ENCODE assay signal across 8 cellular contexts in genomic region chr12:6828671-6829531, GRCh38. TPM values are rescaled to one million over a fixed set of nuclear protein-coding genes. Genes with fewer than 3 reads are reported as not detected.
DNase-seq lines count a peak whose midpoint lies in the region; ATAC-seq and TF ChIP-seq lines count a peak whose summit lies in the region.

No MANE protein-coding gene starts in this region.

- peak; percentile 32 for DNase-seq in EL
- DNase-seq in NCI-H146 (lab: John Stamatoyannopoulos, UW), result peak; percentile 78
- DNase-seq in activated T-cell treated with anti-CD3 and anti-CD28 coated beads, Interleukin-2, amount 50 U/mL, for 24 hours, result peak; percentile 73
- no peak for DNase-seq in esophagus muscularis mucosa (ENCODE audit: extremely low spot score)
- DNase-seq in natural killer cell, result no peak
- peak; percentile 53 to 59 for DNase-seq in uterus
- DNase-seq in NCI-H524 treated with DMSO at 0.1 percent for 48 hours (lab: John Stamatoyannopoulos, UW), result no peak

- H3K27me3 Mint-ChIP-seq in activated T-cell treated with anti-CD3 and anti-CD28 coated beads, Interleukin-2, amount 50 U/mL, for 24 hours, result peaks cover 57% of the 10 kb centered on the region
- peaks cover 61 to 63% of the 10 kb centered on the region in 2 donors for H3K27me3 Mint-ChIP-seq in natural killer cell (ENCODE audit: low read depth in 2 of 2)

- H3K9me3 ChIP-seq in esophagus muscularis mucosa (no peaks in the 10 kb centered on the region), uterus (no peaks in the 10 kb centered on the region)

- H3K36me3 ChIP-seq in esophagus muscularis mucosa (peaks cover 0 to 37% (median 16%) of the 10 kb centered on the region in 4 donors), uterus (no peaks in the 10 kb centered on the region)

- H3K4me3 Mint-ChIP-seq in activated T-cell treated with anti-CD3 and anti-CD28 coated beads, Interleukin-2, amount 50 U/mL, for 24 hours, result peak overlapping the region; percentile 78
- H3K4me3 Mint-ChIP-seq in natural killer cell, result peak overlapping the region; percentile 94

- intact Hi-C loops in esophagus muscularis mucosa (cut with DNase I) (loop anchor here (5.0 kb wide), 2 partner anchors 77 to 212 kb away; partner anchors contain the start of gene MLF2), natural killer cell (cut with micrococcal nuclease) (loop anchor here (5.0 kb wide), 1 partner anchor 77 kb away; the partner anchor contains the start of gene MLF2), uterus (cut with DNase I; ENCODE audit: low total_unique reads) (loop anchor here (10.0 kb wide), 1 partner anchor 74 kb away; the partner anchor contains the start of gene MLF2)

- no peak for TF ChIP-seq POLR2A in esophagus muscularis mucosa (IDR thresholded peaks at IDR 0.05; ENCODE audit: low read depth)
- peak; percentile 13 to 43 for TF ChIP-seq POLR2A in uterus (IDR thresholded peaks at IDR 0.05)

- WGBS in esophagus muscularis mucosa, result 1% methylated on average over 54 of the region's 89 CpGs

- peak overlapping the region; percentile 57 for H3K27ac Mint-ChIP-seq in activated T-cell treated with anti-CD3 and anti-CD28 coated beads, Interleukin-2, amount 50 U/mL, for 24 hours
- H3K27ac Mint-ChIP-seq in natural killer cell, result peak overlapping the region in 1 of 2 donors; percentile 73

- H3K36me3 Mint-ChIP-seq in activated T-cell treated with anti-CD3 and anti-CD28 coated beads, Interleukin-2, amount 50 U/mL, for 24 hours (ENCODE audit: low read depth), result no peaks in the 10 kb centered on the region
- H3K36me3 Mint-ChIP-seq in natural killer cell, result no peaks in the 10 kb centered on the region

- peaks cover 23% of the 10 kb centered on the region for H3K4me1 Mint-ChIP-seq in activated T-cell treated with anti-CD3 and anti-CD28 coated beads, Interleukin-2, amount 50 U/mL, for 24 hours (ENCODE audit: low read depth)
- peaks cover 20 to 33% of the 10 kb centered on the region in 2 donors for H3K4me1 Mint-ChIP-seq in natural killer cell

- TF ChIP-seq CTCF in esophagus muscularis mucosa (IDR thresholded peaks at IDR 0.05) (no peak), natural killer cell (IDR thresholded peaks at IDR 0.05) (no peak), uterus (IDR thresholded peaks at IDR 0.05) (no peak)

- ATAC-seq in natural killer cell (peak; percentile 53 to 59 (median 56)), GM21717 (IDR thresholded peaks at IDR 0.05; ENCODE audit: unreplicated experiment) (no peak)

- H3K4me3 ChIP-seq in esophagus muscularis mucosa (peak overlapping the region; percentile 80 to 95 (median 92)), uterus (peak overlapping the region; percentile 91 to 96)

- H3K4me1 ChIP-seq in esophagus muscularis mucosa, result peaks cover 24 to 54% (median 48%) of the 10 kb centered on the region in 4 donors
- H3K4me1 ChIP-seq in uterus, result peaks cover 5 to 6% of the 10 kb centered on the region in 2 donors

- no peak for TF ChIP-seq EP300 in esophagus muscularis mucosa (IDR thresholded peaks at IDR 0.05)

- no peaks in the 10 kb centered on the region for H3K9me3 Mint-ChIP-seq in activated T-cell treated with anti-CD3 and anti-CD28 coated beads, Interleukin-2, amount 50 U/mL, for 24 hours
- H3K9me3 Mint-ChIP-seq in natural killer cell, result no peaks in the 10 kb centered on the region

- H3K27ac ChIP-seq in esophagus muscularis mucosa (replicated peaks in 1 of 4) (peak overlapping the region; percentile 80 to 88 (median 88)), uterus (peak overlapping the region; percentile 90 to 97)

- H3K27me3 ChIP-seq in esophagus muscularis mucosa, result peaks cover 0 to 16% (median 0%) of the 10 kb centered on the region in 4 donors
- H3K27me3 ChIP-seq in uterus, result no peaks in the 10 kb centered on the region

RNA-seq across cellular contexts. Expression of gene P3H3, which starts 0.7 kb away (rescaled TPM):
- total RNA-seq in esophagus muscularis mucosa (10 to 100 TPM; 16.4 to 30.7 (median 26.8) TPM), natural killer cell (1 to 10 TPM in 1 of 3 donors, under 1 TPM in 1, not detected in 1; 0.72 to 1.8 TPM), uterus (10 to 100 TPM; 27.4 to 90.1 (median 59.9) TPM)

RNA-seq across cellular contexts. Expression of gene GPR162, which starts 7.3 kb away (rescaled TPM):
- total RNA-seq in esophagus muscularis mucosa (10 to 100 TPM in 2 of 4 donors, 1 to 10 TPM in 2; 3.7 to 12.1 (median 10.0) TPM), natural killer cell (1 to 10 TPM in 1 of 3 donors, under 1 TPM in 2; 0.39 to 2.1 (median 0.68) TPM), uterus (10 to 100 TPM in 1 of 4 donors, 1 to 10 TPM in 2, under 1 TPM in 1; 0.29 to 23.1 (median 3.4) TPM)

RNA-seq across cellular contexts. Expression of gene GNB3, which starts 11.8 kb away (rescaled TPM):
- 1 to 10 TPM in 1 of 4 donors, under 1 TPM in 3; 0.39 to 1.7 (median 0.46) TPM for total RNA-seq in esophagus muscularis mucosa
- not detected for total RNA-seq in natural killer cell
- total RNA-seq in uterus, result 10 to 100 TPM in 1 of 4 donors, 1 to 10 TPM in 1, under 1 TPM in 1, not detected in 1; under 0.01 to 18.3 (median 2.7) TPM

RNA-seq across cellular contexts. Expression of gene CDCA3, which starts 22.2 kb away (rescaled TPM):
- total RNA-seq in esophagus muscularis mucosa, result 1 to 10 TPM; 1.2 to 2.9 (median 1.5) TPM
- 1 to 10 TPM; 1.4 to 3.3 (median 1.4) TPM for total RNA-seq in natural killer cell
- total RNA-seq in uterus, result 1 to 10 TPM in 1 of 4 donors, under 1 TPM in 1, not detected in 2; 0.76 to 9.6 TPM

RNA-seq across cellular contexts. Expression of gene USP5, which starts 23.0 kb away (rescaled TPM):
- total RNA-seq in esophagus muscularis mucosa (10 to 100 TPM; 49.8 to 68.7 (median 58.4) TPM), natural killer cell (10 to 100 TPM; 48.3 to 67.2 (median 57.2) TPM), uterus (10 to 100 TPM; 37.1 to 68.6 (median 52.8) TPM)

Comparison
In these comparisons a context has a peak if more than half of its experiments do, and no peak if none do; other contexts are left out.
1. DNase-seq: peak in EL (single experiment), NCI-H146 (single experiment), activated T-cell treated with anti-CD3 and anti-CD28 coated beads, Interleukin-2, amount 50 U/mL, for 24 hours (single experiment) and uterus (2 of 2); none in esophagus muscularis mucosa (single experiment), natural killer cell (single experiment) and NCI-H524 treated with DMSO at 0.1 percent for 48 hours (single experiment).
2. RNA of gene P3H3, which starts 0.7 kb away (total RNA-seq): 27.4 to 90.1 TPM in uterus and 16.4 to 30.7 TPM in esophagus muscularis mucosa; 0.72 to 1.8 TPM in natural killer cell; every median in the first group is over 4 times any median in the second.